ENCODE assay signal across 24 cellular contexts in the genomic region with DNA sequence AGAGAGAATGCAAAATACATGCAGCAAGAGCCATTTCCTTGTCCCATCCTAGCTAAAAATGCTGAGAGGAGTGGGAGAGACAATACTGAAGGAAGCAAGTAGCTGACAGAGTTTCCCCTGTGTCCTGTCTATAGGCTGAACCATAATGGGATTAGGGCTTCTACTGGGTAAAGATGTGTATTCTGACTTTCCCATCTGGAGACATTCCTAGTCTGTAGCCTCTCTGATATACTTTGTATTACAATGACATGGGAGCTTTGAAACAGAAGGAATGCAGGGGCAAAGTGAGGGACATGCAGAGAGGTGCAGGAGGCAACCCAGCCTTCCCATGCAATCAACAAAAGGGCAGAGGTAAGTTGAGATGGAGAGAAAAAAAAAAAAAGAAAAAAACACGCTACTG. TPM values are rescaled to one million over a fixed set of nuclear protein-coding genes. Genes with fewer than 3 reads are reported as not detected.
"Had no signal": no experiment of that assay in that cellular context is flagged by ENCODE, and none has a peak within 500 bp of the region (broad histone marks: within the 10 kb centered on the region; RNA-seq: fewer than 3 reads in every experiment).

No MANE protein-coding gene starts in this region.

- H3K4me2 ChIP-seq: smooth muscle cell had no signal

- H3K36me3 Mint-ChIP-seq: activated naive CD4-positive, alpha-beta T cell treated with anti-CD3 and anti-CD28 coated beads, Interleukin-2, amount 10 ng/mL, durations not matched to agents 7 days and 5 days; immature natural killer cell; naive thymus-derived CD4-positive, alpha-beta T cell; stimulated activated memory B cell treated with anti-CD40 and anti-IgM and Interleukin-4, amounts not matched to agents 10 μg/mL and 1 μg/mL and 100 μg/mL, for 72 hours; type B pancreatic cell had no signal

- H3K4me3 ChIP-seq: coronary artery, left ventricle myocardium inferior, smooth muscle cell, testis had no signal

- H3K9ac ChIP-seq: parathyroid adenoma had no signal

- H3K4me1 ChIP-seq: left ventricle myocardium inferior, parathyroid adenoma, testis had no signal

- H3K27ac ChIP-seq: coronary artery, left ventricle myocardium inferior, parathyroid adenoma, testis had no signal

- H3K27me3 ChIP-seq: testis had no signal

- H3K9me3 ChIP-seq: left ventricle myocardium inferior, testis had no signal

- DNase-seq: activated CD4-positive, alpha-beta T cell treated with anti-CD3 and anti-CD28 coated beads, Interleukin-2, amount 10 ng/mL, durations not matched to agents 7 days and 5 days; activated CD8-positive, alpha-beta memory T cell treated with anti-CD3 and anti-CD28 coated beads, Interleukin-2, amount 50 U/mL, for 4 hours; activated effector memory CD4-positive, alpha-beta T cell treated with Interleukin-2 at 50 U/mL for 16 hours; activated naive CD4-positive, alpha-beta T cell treated with anti-CD3 and anti-CD28 coated beads, Interleukin-2, amount 10 ng/mL, durations not matched to agents 7 days and 5 days; activated naive CD8-positive, alpha-beta T cell treated with anti-CD3 and anti-CD28 coated beads, Interleukin-2, amount 50 U/mL, for 24 hours; activated T-cell treated with anti-CD3 and anti-CD28 coated beads, Interleukin-2, amount 50 U/mL, for 4 hours; anterior cingulate cortex; effector CD4-positive, alpha-beta T cell; immature natural killer cell; kidney glomerular epithelial cell; left ventricle myocardium inferior; naive thymus-derived CD4-positive, alpha-beta T cell; stimulated activated CD4-positive, alpha-beta T cell treated with anti-CD3 and anti-CD28 coated beads, Interleukin-4, amount 100 ng/mL, for 24 hours; testis had no signal

- H3K9me3 Mint-ChIP-seq: activated CD4-positive, alpha-beta T cell treated with anti-CD3 and anti-CD28 coated beads, Interleukin-2, amount 10 ng/mL, durations not matched to agents 7 days and 5 days; activated naive CD4-positive, alpha-beta T cell treated with anti-CD3 and anti-CD28 coated beads, Interleukin-2, amount 10 ng/mL, durations not matched to agents 7 days and 5 days; activated T-cell treated with anti-CD3 and anti-CD28 coated beads, Interleukin-2, amount 50 U/mL, for 4 hours; T-helper 1 cell treated with Interleukin-12 subunit alpha and Interleukin-12 subunit beta and Interleukin-4 antibody, amounts not matched to agents 30 μg/mL and 1 μg/mL, for 36 hours; type B pancreatic cell had no signal

- H3K36me3 ChIP-seq: left ventricle myocardium inferior had no signal

- H3K4me1 Mint-ChIP-seq: activated CD4-positive, alpha-beta T cell treated with anti-CD3 and anti-CD28 coated beads, Interleukin-2, amount 10 ng/mL, durations not matched to agents 7 days and 5 days; activated naive CD4-positive, alpha-beta T cell treated with anti-CD3 and anti-CD28 coated beads, Interleukin-2, amount 10 ng/mL, durations not matched to agents 7 days and 5 days; activated naive CD8-positive, alpha-beta T cell treated with anti-CD3 and anti-CD28 coated beads, Interleukin-2, amount 50 U/mL, for 24 hours; central memory CD8-positive, alpha-beta T cell; immature natural killer cell; naive thymus-derived CD4-positive, alpha-beta T cell; stimulated activated memory B cell treated with anti-CD40 and anti-IgM and Interleukin-4, amounts not matched to agents 10 μg/mL and 1 μg/mL and 100 μg/mL, for 72 hours had no signal

- H3K4me3 Mint-ChIP-seq: activated CD4-positive, alpha-beta T cell treated with anti-CD3 and anti-CD28 coated beads, Interleukin-2, amount 10 ng/mL, durations not matched to agents 7 days and 5 days; activated naive CD4-positive, alpha-beta T cell treated with anti-CD3 and anti-CD28 coated beads, Interleukin-2, amount 10 ng/mL, durations not matched to agents 7 days and 5 days; activated naive CD8-positive, alpha-beta T cell treated with anti-CD3 and anti-CD28 coated beads, Interleukin-2, amount 50 U/mL, for 24 hours; activated T-cell treated with anti-CD3 and anti-CD28 coated beads, Interleukin-2, amount 50 U/mL, for 4 hours; central memory CD8-positive, alpha-beta T cell; immature natural killer cell; naive thymus-derived CD4-positive, alpha-beta T cell; stimulated activated memory B cell treated with anti-CD40 and anti-IgM and Interleukin-4, amounts not matched to agents 10 μg/mL and 1 μg/mL and 100 μg/mL, for 72 hours; T-helper 1 cell treated with Interleukin-12 subunit alpha and Interleukin-12 subunit beta and Interleukin-4 antibody, amounts not matched to agents 30 μg/mL and 1 μg/mL, for 36 hours; type B pancreatic cell had no signal

- ATAC-seq: activated CD4-positive, CD25-positive, alpha-beta regulatory T cell treated with anti-CD3 and anti-CD28 coated beads, Interleukin-2, amount 50 U/mL, for 24 hours; activated naive CD8-positive, alpha-beta T cell treated with anti-CD3 and anti-CD28 coated beads, Interleukin-2, amount 50 U/mL, for 24 hours; activated T-cell treated with anti-CD3 and anti-CD28 coated beads, Interleukin-2, amount 50 U/mL, for 4 hours; esophagus mucosa; naive thymus-derived CD4-positive, alpha-beta T cell; sciatic nerve; stimulated activated memory B cell treated with anti-CD40 and anti-IgM and Interleukin-4, amounts not matched to agents 10 μg/mL and 1 μg/mL and 100 μg/mL, for 72 hours had no signal

- H3K27ac Mint-ChIP-seq: activated CD4-positive, alpha-beta T cell treated with anti-CD3 and anti-CD28 coated beads, Interleukin-2, amount 10 ng/mL, durations not matched to agents 7 days and 5 days; activated naive CD4-positive, alpha-beta T cell treated with anti-CD3 and anti-CD28 coated beads, Interleukin-2, amount 10 ng/mL, durations not matched to agents 7 days and 5 days; activated naive CD8-positive, alpha-beta T cell treated with anti-CD3 and anti-CD28 coated beads, Interleukin-2, amount 50 U/mL, for 24 hours; immature natural killer cell; naive thymus-derived CD4-positive, alpha-beta T cell; stimulated activated memory B cell treated with anti-CD40 and anti-IgM and Interleukin-4, amounts not matched to agents 10 μg/mL and 1 μg/mL and 100 μg/mL, for 72 hours; T-helper 1 cell treated with Interleukin-12 subunit alpha and Interleukin-12 subunit beta and Interleukin-4 antibody, amounts not matched to agents 30 μg/mL and 1 μg/mL, for 36 hours; type B pancreatic cell had no signal

- H3K27me3 Mint-ChIP-seq: activated CD4-positive, alpha-beta T cell treated with anti-CD3 and anti-CD28 coated beads, Interleukin-2, amount 10 ng/mL, durations not matched to agents 7 days and 5 days; activated naive CD4-positive, alpha-beta T cell treated with anti-CD3 and anti-CD28 coated beads, Interleukin-2, amount 10 ng/mL, durations not matched to agents 7 days and 5 days; activated naive CD8-positive, alpha-beta T cell treated with anti-CD3 and anti-CD28 coated beads, Interleukin-2, amount 50 U/mL, for 24 hours; central memory CD8-positive, alpha-beta T cell; naive thymus-derived CD4-positive, alpha-beta T cell; stimulated activated memory B cell treated with anti-CD40 and anti-IgM and Interleukin-4, amounts not matched to agents 10 μg/mL and 1 μg/mL and 100 μg/mL, for 72 hours; type B pancreatic cell had no signal

- H2AFZ ChIP-seq: parathyroid adenoma had no signal

- H3K79me2 ChIP-seq: parathyroid adenoma had no signal

RNA-seq across cellular contexts. Expression of a gene that starts 10.5 kb away (rescaled TPM):
- total RNA-seq: activated CD4-positive, alpha-beta T cell treated with anti-CD3 and anti-CD28 coated beads, Interleukin-2, amount 10 ng/mL, durations not matched to agents 7 days and 5 days; naive thymus-derived CD4-positive, alpha-beta T cell had no signal
- polyA plus RNA-seq: immature natural killer cell; naive thymus-derived CD4-positive, alpha-beta T cell had no signal
